Comparison of ENCODE assay signal across 25 cellular contexts in genomic region chr2:158489366-158490112, GRCh38. TPM values are rescaled to one million over a fixed set of nuclear protein-coding genes. Genes with fewer than 3 reads are reported as not detected.
DNase-seq lines count a peak whose midpoint lies in the region; TF ChIP-seq lines count a peak whose summit lies in the region.
"Had no signal": no experiment of that assay in that cellular context is flagged by ENCODE, and none has a peak within 500 bp of the region (broad histone marks: within the 10 kb centered on the region; RNA-seq: fewer than 3 reads in every experiment).

No MANE protein-coding gene starts in this region.

- no peak overlapping the region for H2BK5ac ChIP-seq in mesendoderm (ENCODE audit: low read length)

- 18% methylated on average over 4 of the region's 6 CpGs for WGBS in HUES64
- WGBS in mesendoderm (ENCODE audit: extremely low coverage, insufficient coverage, low lambda C conversion rate): no CpG with 5 or more reads among the region's 6 CpGs

- H4K8ac ChIP-seq in mesendoderm (ENCODE audit: low read depth, low read length): no peak overlapping the region

- H3K56ac ChIP-seq in mesendoderm (ENCODE audit: low read length): no peak overlapping the region

- no peak overlapping the region for H3K4me3 ChIP-seq in DOHH2 (ENCODE audit: low read length)
- no peak overlapping the region for H3K4me3 ChIP-seq in HUES64 (ENCODE audit: low read length)
- H3K4me3 ChIP-seq in mesendoderm (ENCODE audit: low read length): no peak overlapping the region
- H3K4me3 ChIP-seq: body of pancreas, gastrocnemius medialis, prostate gland, smooth muscle cell, tibial nerve had no signal

- H4K20me1 ChIP-seq in DOHH2 (ENCODE audit: control insufficient read depth, insufficient read depth, low read depth, low read length): 0 out of 2 replicates have a peak, but pooled peaks cover 4% of the 10 kb centered on the region

- no peak overlapping the region for H3K4ac ChIP-seq in mesendoderm (ENCODE audit: low read depth, low read length)

- H4K5ac ChIP-seq in mesendoderm (ENCODE audit: low read length): no peak overlapping the region

- DNase-seq in chondrocyte (ENCODE audit: low spot score): no peak
- peak; percentile 67 for DNase-seq in mesendoderm
- DNase-seq in SHP77 treated with DMSO at 0.1 percent for 48 hours (lab: John Stamatoyannopoulos, UW): no peak
- DNase-seq in DMS153 (lab: John Stamatoyannopoulos, UW): no peak
- no peak for DNase-seq in erythroblast (lab: John Stamatoyannopoulos, UW)
- no peak for DNase-seq in glutamatergic neuron
- DNase-seq: activated CD4-positive, alpha-beta T cell treated with anti-CD3 and anti-CD28 coated beads for 48 hours; activated naive CD8-positive, alpha-beta T cell treated with anti-CD3 and anti-CD28 coated beads, Interleukin-2, amount 10 ng/mL, durations not matched to agents 7 days and 5 days; body of pancreas; CD4-positive, alpha-beta memory T cell; gastrocnemius medialis; Karpas-422; NCI-H1105; NCI-H526 treated with DMSO at 0.1 percent for 48 hours; stimulated activated CD4-positive, alpha-beta T cell treated with anti-CD3 and anti-CD28 coated beads, Interleukin-4, amount 100 ng/mL, for 1 hour had no signal

- H2BK15ac ChIP-seq in mesendoderm (replicated peaks; ENCODE audit: low read depth): no peak overlapping the region

- H3K27ac Mint-ChIP-seq in chondrocyte (ENCODE audit: unreplicated experiment) (peak overlapping the region; percentile 68), glutamatergic neuron (ENCODE audit: unreplicated experiment) (no peak overlapping the region)
- H3K27ac Mint-ChIP-seq: activated naive CD8-positive, alpha-beta T cell treated with anti-CD3 and anti-CD28 coated beads, Interleukin-2, amount 10 ng/mL, durations not matched to agents 7 days and 5 days; dendritic cell treated with granulocyte-macrophage colony-stimulating factor and Interleukin-4, amounts not matched to agents 40 ng/mL and 50 ng/mL, for 4 days; mesothelial cell of epicardium; natural killer cell treated with Interleukin-12 subunit alpha and Interleukin-12 subunit beta and Interleukin-15 and Interleukin-18, amount 100 ng/mL, for 72 hours; stimulated activated naive CD8-positive, alpha-beta T cell treated with anti-CD3 and anti-CD28 coated beads, Interleukin-15, Interleukin-2, amounts not matched to agents 100 ng/mL and 50 ng/mL, for 24 hours had no signal

- H3K27me3 ChIP-seq in DOHH2 (ENCODE audit: control insufficient read depth, low read length) (no peaks in the 10 kb centered on the region), HUES64 (ENCODE audit: insufficient read depth, low read length) (no peaks in the 10 kb centered on the region), mesendoderm (ENCODE audit: insufficient read depth, low read length, poor library complexity) (no peaks in the 10 kb centered on the region)
- H3K27me3 ChIP-seq: body of pancreas, gastrocnemius medialis, tibial nerve had no signal

- H3K9ac ChIP-seq in HUES64 (ENCODE audit: low read depth, low read length) (no peak overlapping the region), mesendoderm (ENCODE audit: low read length) (no peak overlapping the region)

- H3K79me1 ChIP-seq in mesendoderm (ENCODE audit: low read length): peaks cover 15% of the 10 kb centered on the region

- peaks cover 60% of the 10 kb centered on the region for H3K4me1 Mint-ChIP-seq in chondrocyte (ENCODE audit: low read depth)
- peaks cover 51% of the 10 kb centered on the region for H3K4me1 Mint-ChIP-seq in glutamatergic neuron (ENCODE audit: low read depth, unreplicated experiment)

- H3K27ac ChIP-seq in DOHH2 (ENCODE audit: low read depth, low read length): no peak overlapping the region
- H3K27ac ChIP-seq in HUES64 (ENCODE audit: low read depth, low read length): peak overlapping the region; percentile 42; the same call in 1 of the 2 replicates
- no peak overlapping the region for H3K27ac ChIP-seq in mesendoderm (ENCODE audit: low read depth, low read length)
- H3K27ac ChIP-seq: body of pancreas, gastrocnemius medialis, prostate gland, tibial nerve had no signal

- H3K4me1 ChIP-seq in DOHH2 (ENCODE audit: control insufficient read depth, low read length) (peaks cover 25% of the 10 kb centered on the region), HUES64 (ENCODE audit: insufficient read depth, low read length) (peaks cover 64% of the 10 kb centered on the region), mesendoderm (ENCODE audit: control insufficient read depth, low read depth, low read length) (peaks cover 3% of the 10 kb centered on the region)
- H3K4me1 ChIP-seq: prostate gland had no signal

- no peaks in the 10 kb centered on the region for H3F3A ChIP-seq in DOHH2 (ENCODE audit: control insufficient read depth, insufficient read depth)

- peaks cover 88% of the 10 kb centered on the region for H3K79me2 ChIP-seq in DOHH2 (ENCODE audit: control insufficient read depth, low read length)
- H3K79me2 ChIP-seq in mesendoderm (ENCODE audit: control insufficient read depth, insufficient read depth, low read length): peaks cover 35% of the 10 kb centered on the region

- H3K4me2 ChIP-seq in DOHH2 (ENCODE audit: low read length) (peak overlapping the region; percentile 14; the same call in 1 of the 2 replicates), mesendoderm (ENCODE audit: low read length) (peak overlapping the region; percentile 3)
- H3K4me2 ChIP-seq: smooth muscle cell had no signal

- H3K4me3 Mint-ChIP-seq in chondrocyte (ENCODE audit: unreplicated experiment): no peak overlapping the region
- no peak overlapping the region for H3K4me3 Mint-ChIP-seq in glutamatergic neuron (ENCODE audit: unreplicated experiment)
- H3K4me3 Mint-ChIP-seq: activated naive CD8-positive, alpha-beta T cell treated with anti-CD3 and anti-CD28 coated beads, Interleukin-2, amount 10 ng/mL, durations not matched to agents 7 days and 5 days; CD4-positive, alpha-beta memory T cell; dendritic cell treated with granulocyte-macrophage colony-stimulating factor and Interleukin-4, amounts not matched to agents 40 ng/mL and 50 ng/mL, for 4 days; mesothelial cell of epicardium; natural killer cell treated with Interleukin-12 subunit alpha and Interleukin-12 subunit beta and Interleukin-15 and Interleukin-18, amount 100 ng/mL, for 72 hours; stimulated activated naive CD8-positive, alpha-beta T cell treated with anti-CD3 and anti-CD28 coated beads, Interleukin-15, Interleukin-2, amounts not matched to agents 100 ng/mL and 50 ng/mL, for 24 hours had no signal

- H3K36me3 ChIP-seq in DOHH2 (ENCODE audit: control insufficient read depth, low read length) (no peaks in the 10 kb centered on the region), HUES64 (ENCODE audit: insufficient read depth, low read length) (no peaks in the 10 kb centered on the region), mesendoderm (ENCODE audit: control insufficient read depth, insufficient read depth, low read length) (no peaks in the 10 kb centered on the region)
- H3K36me3 ChIP-seq: gastrocnemius medialis, prostate gland, tibial nerve had no signal

- no peaks in the 10 kb centered on the region for H3K27me3 Mint-ChIP-seq in chondrocyte (ENCODE audit: low read depth)
- H3K27me3 Mint-ChIP-seq in glutamatergic neuron (ENCODE audit: unreplicated experiment): peaks cover 1% of the 10 kb centered on the region
- H3K27me3 Mint-ChIP-seq: activated naive CD8-positive, alpha-beta T cell treated with anti-CD3 and anti-CD28 coated beads, Interleukin-2, amount 10 ng/mL, durations not matched to agents 7 days and 5 days; CD4-positive, alpha-beta memory T cell; dendritic cell treated with granulocyte-macrophage colony-stimulating factor and Interleukin-4, amounts not matched to agents 40 ng/mL and 50 ng/mL, for 4 days; stimulated activated naive CD8-positive, alpha-beta T cell treated with anti-CD3 and anti-CD28 coated beads, Interleukin-15, Interleukin-2, amounts not matched to agents 100 ng/mL and 50 ng/mL, for 24 hours had no signal

- H3K9me3 ChIP-seq in DOHH2 (ENCODE audit: control insufficient read depth, insufficient read depth, low read length) (no peaks in the 10 kb centered on the region), HUES64 (ENCODE audit: insufficient read depth, low read depth, low read length) (no peaks in the 10 kb centered on the region)
- H3K9me3 ChIP-seq: body of pancreas, gastrocnemius medialis, prostate gland, tibial nerve had no signal

- H2BK120ac ChIP-seq in mesendoderm (ENCODE audit: low read depth, low read length): no peak overlapping the region

- no peak overlapping the region for H2AK5ac ChIP-seq in mesendoderm (ENCODE audit: low read length)

- H3K23ac ChIP-seq in mesendoderm (ENCODE audit: low read length): no peak overlapping the region

- no peaks in the 10 kb centered on the region for H3K9me3 Mint-ChIP-seq in chondrocyte (ENCODE audit: low read depth)
- no peaks in the 10 kb centered on the region for H3K9me3 Mint-ChIP-seq in glutamatergic neuron (ENCODE audit: unreplicated experiment)
- H3K9me3 Mint-ChIP-seq: activated naive CD8-positive, alpha-beta T cell treated with anti-CD3 and anti-CD28 coated beads, Interleukin-2, amount 10 ng/mL, durations not matched to agents 7 days and 5 days; CD4-positive, alpha-beta memory T cell; dendritic cell treated with granulocyte-macrophage colony-stimulating factor and Interleukin-4, amounts not matched to agents 40 ng/mL and 50 ng/mL, for 4 days; mesothelial cell of epicardium; natural killer cell treated with Interleukin-12 subunit alpha and Interleukin-12 subunit beta and Interleukin-15 and Interleukin-18, amount 100 ng/mL, for 72 hours; stimulated activated naive CD8-positive, alpha-beta T cell treated with anti-CD3 and anti-CD28 coated beads, Interleukin-15, Interleukin-2, amounts not matched to agents 100 ng/mL and 50 ng/mL, for 24 hours had no signal

- no peaks in the 10 kb centered on the region for H3K36me3 Mint-ChIP-seq in chondrocyte (ENCODE audit: low read depth)
- no peaks in the 10 kb centered on the region for H3K36me3 Mint-ChIP-seq in glutamatergic neuron (ENCODE audit: unreplicated experiment)
- H3K36me3 Mint-ChIP-seq: CD4-positive, alpha-beta memory T cell; mesothelial cell of epicardium; natural killer cell treated with Interleukin-12 subunit alpha and Interleukin-12 subunit beta and Interleukin-15 and Interleukin-18, amount 100 ng/mL, for 72 hours had no signal

- H3K9me2 ChIP-seq in DOHH2 (replicated peaks; ENCODE audit: control insufficient read depth, low read length): no peaks in the 10 kb centered on the region

- H3K18ac ChIP-seq in mesendoderm (ENCODE audit: low read length): no peak overlapping the region

- TF ChIP-seq CTCF in DOHH2 (IDR thresholded peaks at IDR 0.05; ENCODE audit: low read depth, low read length, poor library complexity, severe bottlenecking): no peak
- TF ChIP-seq CTCF in chondrocyte (IDR thresholded peaks at IDR 0.05): peak; percentile 27
- TF ChIP-seq CTCF in glutamatergic neuron (IDR thresholded peaks at IDR 0.05; ENCODE audit: partially characterized antibody, unreplicated experiment): no peak

- TF ChIP-seq POLR2A in erythroblast (IDR thresholded peaks at IDR 0.05; ENCODE audit: low read length): no peak

RNA-seq across cellular contexts. Expression of gene PKP4, which starts 32.8 kb away (rescaled TPM):
- 50.3 TPM for polyA plus RNA-seq in HUES64 (2013, experiment 1 of 2)
- 48.5 TPM for polyA plus RNA-seq in HUES64 (2013, experiment 2 of 2)
- 34.9 to 69.3 TPM (median 39.4 TPM) in 3 replicates for total RNA-seq in chondrocyte
- polyA plus RNA-seq in mesendoderm (2013, experiment 1 of 2): 44.9 TPM
- 49.5 TPM for polyA plus RNA-seq in mesendoderm (2013, experiment 2 of 2)
- 25.0 TPM for total RNA-seq in glutamatergic neuron (ENCODE audit: unreplicated experiment)

RNA-seq across cellular contexts. Expression of gene CCDC148, which starts 33.0 kb away (rescaled TPM):
- polyA plus RNA-seq in HUES64 (2013, experiment 1 of 2): 0.50 TPM
- 1.4 TPM for polyA plus RNA-seq in HUES64 (2013, experiment 2 of 2)
- total RNA-seq in chondrocyte (0.52 to 1.5 TPM (median 1.4 TPM) in 3 replicates), glutamatergic neuron (ENCODE audit: unreplicated experiment) (1.8 TPM)
- 0.48 TPM for polyA plus RNA-seq in mesendoderm (2013, experiment 1 of 2)
- 0.45 TPM for polyA plus RNA-seq in mesendoderm (2013, experiment 2 of 2)
- total RNA-seq: activated naive CD8-positive, alpha-beta T cell treated with anti-CD3 and anti-CD28 coated beads, Interleukin-2, amount 10 ng/mL, durations not matched to agents 7 days and 5 days; CD4-positive, alpha-beta memory T cell; natural killer cell treated with Interleukin-12 subunit alpha and Interleukin-12 subunit beta and Interleukin-15 and Interleukin-18, amount 100 ng/mL, for 72 hours; T-helper 1 cell treated with Interleukin-12 subunit alpha and Interleukin-12 subunit beta and Interleukin-4 antibody, amounts not matched to agents 30 ng/mL and 1 ng/mL, for 36 hours had no signal
- polyA plus RNA-seq: CD4-positive, alpha-beta memory T cell; smooth muscle cell had no signal
